11 cellular contexts compared by ENCODE assay signal in the genomic region with DNA sequence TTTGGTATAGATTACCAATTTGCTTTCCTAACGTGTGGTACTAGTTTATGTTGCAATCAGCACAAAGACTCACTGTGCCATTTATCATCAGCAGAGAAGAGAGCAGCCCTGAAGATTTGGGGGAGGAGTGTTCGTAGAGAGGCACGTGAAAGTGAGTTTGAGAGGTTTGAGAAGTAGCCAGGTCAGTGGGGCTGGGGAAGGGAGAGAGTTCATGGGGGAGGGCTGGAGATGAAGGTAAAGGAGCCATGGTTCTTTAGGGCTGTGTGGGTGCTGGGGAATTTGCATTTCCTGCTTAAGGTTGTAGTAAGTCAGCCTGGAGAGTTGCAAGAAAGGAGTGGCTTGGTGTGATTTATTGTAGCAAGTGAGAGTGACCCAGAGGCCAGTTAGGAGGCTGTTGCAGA.
DNase-seq lines count a peak whose midpoint lies in the region; ATAC-seq, FAIRE-seq and TF ChIP-seq lines count a peak whose summit lies in the region.
"Had no signal": no experiment of that assay in that cellular context is flagged by ENCODE, and none has a peak within 500 bp of the region (broad histone marks: within the 10 kb centered on the region; RNA-seq: fewer than 3 reads in every experiment).

No MANE protein-coding gene starts in this region.

- no peaks in the 10 kb centered on the region; the same call in 2 of the 3 replicates for H3K9me3 Mint-ChIP-seq in GM23338
- H3K9me3 Mint-ChIP-seq: activated naive CD4-positive, alpha-beta T cell treated with anti-CD3 and anti-CD28 coated beads, Interleukin-2, amount 10 ng/mL, durations not matched to agents 7 days and 5 days had no signal

- H4K20me1 ChIP-seq in GM23338 (replicated peaks; ENCODE audit: insufficient read depth), result no peaks in the 10 kb centered on the region

- TF ChIP-seq POLR2A in A549 (IDR thresholded peaks at IDR 0.05; ENCODE audit: low read length), result no peak

- ATAC-seq in A549 (peak; percentile 34 to 43; a peak in 5 of 6 replicates), GM23338 (peak; percentile 94)

- H3K36me3 Mint-ChIP-seq in GM23338 (ENCODE audit: low read depth), result no peaks in the 10 kb centered on the region; the same call in 2 of the 3 replicates
- H3K36me3 Mint-ChIP-seq: activated naive CD4-positive, alpha-beta T cell treated with anti-CD3 and anti-CD28 coated beads, Interleukin-2, amount 10 ng/mL, durations not matched to agents 7 days and 5 days had no signal

- TF ChIP-seq CTCF in A549 (IDR thresholded peaks at IDR 0.05) (no peak), GM23338 (conservative IDR thresholded peaks at IDR 0.05; ENCODE audit: low read depth in 2 of 2) (no peak), VCaP (conservative IDR thresholded peaks at IDR 0.05) (no peak), A673 (conservative IDR thresholded peaks at IDR 0.05; ENCODE audit: low read depth, low read length) (no peak)

- no peak for TF ChIP-seq RAD21 in A549 (conservative IDR thresholded peaks at IDR 0.05 in 1 of 2, IDR thresholded peaks at IDR 0.05 in 1 of 2)

- peaks cover 97% of the 10 kb centered on the region for H3K79me2 ChIP-seq in GM23338 (replicated peaks; ENCODE audit: insufficient read depth)
- H3K79me2 ChIP-seq: parathyroid adenoma had no signal

- peak overlapping the region; percentile 91 for H3K27ac Mint-ChIP-seq in GM23338
- H3K27ac Mint-ChIP-seq: activated naive CD4-positive, alpha-beta T cell treated with anti-CD3 and anti-CD28 coated beads, Interleukin-2, amount 10 ng/mL, durations not matched to agents 7 days and 5 days had no signal

- CTCF ChIA-PET in A549 (lab: Yijun Ruan, JAX) (interaction anchor here (1.2 kb wide), 1 partner anchor 14 kb away, joined by 3 read pairs; no protein-coding TSS in a partner anchor), A673 (lab: Charles Lee) (no interaction called here)

- H3F3A ChIP-seq in GM23338 (replicated peaks; ENCODE audit: low read depth), result no peaks in the 10 kb centered on the region

- peak overlapping the region; percentile 50 to 68; a peak in 5 of 6 replicates for H3K27ac ChIP-seq in A549
- peak overlapping the region; percentile 72 for H3K27ac ChIP-seq in GM23338 (ENCODE audit: low read depth)
- peak overlapping the region; percentile 93 for H3K27ac ChIP-seq in VCaP
- no peak overlapping the region for H3K27ac ChIP-seq in A673 (ENCODE audit: low read depth, low read length, poor library complexity, severe bottlenecking)
- H3K27ac ChIP-seq: parathyroid adenoma had no signal

- no peaks in the 10 kb centered on the region for H3K9me3 ChIP-seq in A549
- no peaks in the 10 kb centered on the region for H3K9me3 ChIP-seq in A673 (ENCODE audit: low read depth, low read length, poor library complexity, severe bottlenecking)

- H3K4me1 Mint-ChIP-seq in GM23338, result peaks cover 53% of the 10 kb centered on the region

- no peak for FAIRE-seq in A549 (lab: Jason Lieb, UNC)

- POLR2A ChIA-PET in A549 (lab: Yijun Ruan, JAX) (no interaction called here), A673 (lab: Charles Lee; ENCODE audit: low non-redundant PET) (no interaction called here)

- no peak for TF ChIP-seq EP300 in A549 (IDR thresholded peaks at IDR 0.05)

- H3K27me3 ChIP-seq in GM23338 (ENCODE audit: insufficient read depth) (no peaks in the 10 kb centered on the region), A673 (replicated peaks; ENCODE audit: insufficient read depth, low read depth, low read length, poor library complexity) (no peaks in the 10 kb centered on the region)

- peaks cover 14% of the 10 kb centered on the region for H3K27me3 Mint-ChIP-seq in GM23338 (ENCODE audit: insufficient read depth, low read depth, poor library complexity)

- H3K4me2 ChIP-seq in A549, result peak overlapping the region; percentile 62
- peak overlapping the region; percentile 71 for H3K4me2 ChIP-seq in GM23338

- no TSS peak for BruUV-seq in A673 (replicated peaks; lab: Mats Ljungman, UMichigan)

- no peak for DNase-seq in A549 (ENCODE audit: low read depth in 1 of 2, low spot score in 1 of 2)
- peak; percentile 84 for DNase-seq in GM23338 (ENCODE audit: low spot score)
- DNase-seq in iPS-NIHi11 (ENCODE audit: low spot score), result peak; percentile 32
- no peak for DNase-seq in NCI-H774 (lab: John Stamatoyannopoulos, UW)
- DNase-seq in A673 (ENCODE audit: low spot score), result no peak
- no peak for DNase-seq in SW480 (ENCODE audit: low spot score)
- no peak for DNase-seq in OCI-M1 (lab: John Stamatoyannopoulos, UW)
- DNase-seq: activated naive CD4-positive, alpha-beta T cell treated with anti-CD3 and anti-CD28 coated beads, Interleukin-2, amount 10 ng/mL, durations not matched to agents 7 days and 5 days; T1000 had no signal

- no peak overlapping the region for H2AFZ ChIP-seq in GM23338
- H2AFZ ChIP-seq: parathyroid adenoma had no signal

- H3K4me3 ChIP-seq in A549, result no peak overlapping the region
- H3K4me3 ChIP-seq in GM23338, result peak overlapping the region; percentile 31
- no peak overlapping the region for H3K4me3 ChIP-seq in A673 (ENCODE audit: low read depth, low read length, poor library complexity, severe bottlenecking)

- WGBS in A549 (ENCODE audit: missing lambda C conversion rate), result 42% methylated on average over 3 of the region's 3 CpGs

- intact Hi-C loops in A673 (cut with micrococcal nuclease; ENCODE audit: unreplicated experiment), result no loop called here

- peak overlapping the region; percentile 52 for H3K4me3 Mint-ChIP-seq in GM23338
- H3K4me3 Mint-ChIP-seq: activated naive CD4-positive, alpha-beta T cell treated with anti-CD3 and anti-CD28 coated beads, Interleukin-2, amount 10 ng/mL, durations not matched to agents 7 days and 5 days had no signal

- H3K9me2 ChIP-seq in GM23338 (ENCODE audit: insufficient read depth), result no peaks in the 10 kb centered on the region

- H3K36me3 ChIP-seq in GM23338 (ENCODE audit: insufficient read depth), result no peaks in the 10 kb centered on the region
- no peaks in the 10 kb centered on the region for H3K36me3 ChIP-seq in A673 (ENCODE audit: insufficient read depth, low read length, poor library complexity, severe bottlenecking)

- H3K4me1 ChIP-seq in A549 (peaks cover 49% of the 10 kb centered on the region), GM23338 (ENCODE audit: insufficient read depth) (peaks cover 47% of the 10 kb centered on the region), A673 (ENCODE audit: insufficient read depth, low read length, poor library complexity, severe bottlenecking) (no peaks in the 10 kb centered on the region)
- H3K4me1 ChIP-seq: parathyroid adenoma had no signal

TF ChIP-seq in A549, 52 proteins besides CTCF, POLR2A, EP300 and RAD21:
- TF ChIP-seq BHLHE40 (IDR thresholded peaks at IDR 0.05; ENCODE audit: low read depth, low read length) (no peak), CEBPB (IDR thresholded peaks at IDR 0.05) (0 out of 4 replicates have a peak, but pooled peaks of 1 of the 2 experiments have one; percentile 9)

TF ChIP-seq in GM23338, 12 proteins besides CTCF, POLR2A, EP300 and RAD21 (continues in another document):
- no peak for TF ChIP-seq CREB1 (CRISPR knock-in tag; IDR thresholded peaks at IDR 0.05; ENCODE audit: low read depth)
- TF ChIP-seq EZH2phosphoT487 (IDR thresholded peaks at IDR 0.05; ENCODE audit: unreplicated experiment), result no peak

Comparison
In these comparisons a context has a peak if more than half of its experiments do, and no peak if none do; other contexts are left out.
1. DNase-seq: peak in GM23338 (single experiment) and iPS-NIHi11 (single experiment); none in A549 (0 of 2), NCI-H774 (single experiment), A673 (single experiment), SW480 (single experiment) and OCI-M1 (single experiment).